Comparison of ENCODE assay signal across 14 cellular contexts in genomic region chr3:59764131-59764530, GRCh38.
DNase-seq lines count a peak whose midpoint lies in the region; ATAC-seq and TF ChIP-seq lines count a peak whose summit lies in the region.
"Had no signal": no experiment of that assay in that cellular context is flagged by ENCODE, and none has a peak within 500 bp of the region (broad histone marks: within the 10 kb centered on the region; RNA-seq: fewer than 3 reads in every experiment).

No MANE protein-coding gene starts in this region.

- no peak overlapping the region for H3K9ac ChIP-seq in SK-N-SH

- H2AFZ ChIP-seq in SK-N-SH (ENCODE audit: low read depth), result no peak overlapping the region

- H3K79me2 ChIP-seq in SK-N-SH (ENCODE audit: insufficient read depth), result no peaks in the 10 kb centered on the region

- no peaks in the 10 kb centered on the region for H4K20me1 ChIP-seq in SK-N-SH (ENCODE audit: insufficient read depth)

- no peaks in the 10 kb centered on the region for H3K9me2 ChIP-seq in SK-N-SH

- no peaks in the 10 kb centered on the region for H3K36me3 ChIP-seq in SK-N-SH (replicated peaks in 1 of 2; ENCODE audit: control insufficient read depth in 1 of 2, insufficient read depth in 2 of 2, low read length in 1 of 2)

- CTCF ChIA-PET in SK-N-SH (lab: Yijun Ruan, JAX) (interaction anchor here (0.6 to 1.5 kb wide), 5 partner anchors 9 to 94 kb away, joined by 3 to 5 read pairs (median 3); no protein-coding TSS in a partner anchor), RWPE1 (lab: Yijun Ruan, JAX) (interaction anchor here (0.7 kb wide), 1 partner anchor 465 kb away, joined by 4 read pairs; no protein-coding TSS in a partner anchor)

- TF ChIP-seq CTCF in SK-N-SH (IDR thresholded peaks at IDR 0.05) (no peak), RWPE1 (conservative IDR thresholded peaks at IDR 0.05; ENCODE audit: low read depth) (no peak)

- POLR2A ChIA-PET in SK-N-SH (lab: Yijun Ruan, JAX), result no interaction called here
- POLR2A ChIA-PET in RWPE1 (lab: Yijun Ruan, JAX; ENCODE audit: low non-redundant PET), result no interaction called here

- H3K27me3 ChIP-seq in SK-N-SH (ENCODE audit: insufficient read depth), result no peaks in the 10 kb centered on the region; the same call in 1 of the 2 replicates

- TF ChIP-seq RAD21 in SK-N-SH (IDR thresholded peaks at IDR 0.05; ENCODE audit: low read length), result no peak

- no peak overlapping the region for H3K4me3 ChIP-seq in SK-N-SH (ENCODE audit: low read depth in 2 of 2, low read length in 1 of 2)

- DNase-seq in SK-N-SH (no peak), NCI-H446 (lab: John Stamatoyannopoulos, UW) (peak; percentile 8 to 77), fibroblast of gingiva (ENCODE audit: low read depth) (peak; percentile 26), NCI-H2227 (lab: John Stamatoyannopoulos, UW; ENCODE audit: unreplicated experiment) (no peak), RWPE1 (ENCODE audit: low spot score) (no peak)
- DNase-seq: Karpas-422; MM.1S; NCI-H1417; NCI-H2029; NK-92 treated with Interleukin-12 subunit alpha and Interleukin-12 subunit beta, amount 100 ng/mL, for 24 hours; OCI-M1 had no signal

- H3F3A ChIP-seq in SK-N-SH (replicated peaks; ENCODE audit: insufficient read depth), result no peaks in the 10 kb centered on the region

- WGBS in SK-N-SH (ENCODE audit: low lambda C conversion rate), result 33% methylated on average over 3 of the region's 3 CpGs

- ATAC-seq in SK-N-SH treated with all-trans-retinoic acid at 6 μM for 48 hours (no peak), GM18858 (IDR thresholded peaks at IDR 0.05; ENCODE audit: unreplicated experiment) (no peak)

- no peak for TF ChIP-seq EP300 in SK-N-SH (IDR thresholded peaks at IDR 0.05; ENCODE audit: borderline replicate concordance in 1 of 2, low read depth in 1 of 2, low read length in 1 of 2)

- no peaks in the 10 kb centered on the region for H3K9me3 ChIP-seq in SK-N-SH

- H3K27ac ChIP-seq in SK-N-SH (ENCODE audit: low read depth in 2 of 2, low read length in 1 of 2) (no peak overlapping the region), RWPE1 (no peak overlapping the region)
- H3K27ac ChIP-seq: C4-2B had no signal

- peaks cover 0 to 10% of the 10 kb centered on the region in 2 experiments; a peak in 1 of 4 replicates for H3K4me1 ChIP-seq in SK-N-SH (ENCODE audit: control insufficient read depth in 1 of 2, insufficient read depth in 2 of 2, low read depth in 1 of 2, low read length in 1 of 2)

- H3K4me2 ChIP-seq in SK-N-SH, result no peak overlapping the region

TF ChIP-seq in SK-N-SH, 30 proteins besides CTCF, POLR2A, EP300 and RAD21:
- TF ChIP-seq TCF12 (IDR thresholded peaks at IDR 0.05) (peak; percentile 32; the same call in 1 of the 2 replicates), PBX3 (IDR thresholded peaks at IDR 0.05) (no peak), SMC3 (IDR thresholded peaks at IDR 0.05; ENCODE audit: low read depth, low read length) (no peak)
TF ChIP-seq in SK-N-SH: peak in this region for 1.

TF ChIP-seq in SK-N-SH treated with all-trans-retinoic acid at 6 μM for 48 hours, 23 proteins besides CTCF, POLR2A, EP300 and RAD21:
- no peak for TF ChIP-seq ZC3H10 (CRISPR knock-in tag; IDR thresholded peaks at IDR 0.05)
- no peak for TF ChIP-seq CSDC2 (CRISPR knock-in tag; IDR thresholded peaks at IDR 0.05)

Comparison
In these comparisons a context has a peak if more than half of its experiments do, and no peak if none do; other contexts are left out.
1. DNase-seq: peak in NCI-H446 (2 of 2) and fibroblast of gingiva (single experiment); none in SK-N-SH (single experiment), NCI-H2227 (single experiment) and RWPE1 (single experiment).